Comparison of ENCODE assay signal across 20 cellular contexts in genomic region chr3:48372862-48373435, GRCh38. TPM values are rescaled to one million over a fixed set of nuclear protein-coding genes. Genes with fewer than 3 reads are reported as not detected.
DNase-seq lines count a peak whose midpoint lies in the region; ATAC-seq and TF ChIP-seq lines count a peak whose summit lies in the region.
"Had no signal": no experiment of that assay in that cellular context is flagged by ENCODE, and none has a peak within 500 bp of the region (broad histone marks: within the 10 kb centered on the region; RNA-seq: fewer than 3 reads in every experiment).

No MANE protein-coding gene starts in this region.

- H3F3A ChIP-seq in SK-N-SH (replicated peaks; ENCODE audit: insufficient read depth) (no peaks in the 10 kb centered on the region), OCI-LY1 (ENCODE audit: insufficient read depth, low read length) (no peaks in the 10 kb centered on the region)

- H3K79me2 ChIP-seq in SK-N-SH (ENCODE audit: insufficient read depth): no peaks in the 10 kb centered on the region
- H3K79me2 ChIP-seq in OCI-LY1 (ENCODE audit: insufficient read depth, low read length): no peaks in the 10 kb centered on the region
- no peaks in the 10 kb centered on the region for H3K79me2 ChIP-seq in hepatocyte
- H3K79me2 ChIP-seq in parathyroid adenoma: no peaks in the 10 kb centered on the region

- TF ChIP-seq EP300 in SK-N-SH (IDR thresholded peaks at IDR 0.05; ENCODE audit: borderline replicate concordance in 1 of 2, low read depth in 1 of 2, low read length in 1 of 2): no peak

- peaks cover 0 to 23% of the 10 kb centered on the region in 2 experiments; a peak in 1 of 4 replicates for H3K4me1 ChIP-seq in SK-N-SH (ENCODE audit: control insufficient read depth in 1 of 2, insufficient read depth in 2 of 2, low read depth in 1 of 2, low read length in 1 of 2)
- peaks cover 48% of the 10 kb centered on the region for H3K4me1 ChIP-seq in OCI-LY1 (ENCODE audit: insufficient read depth, low read length, severe bottlenecking)
- peaks cover 4% of the 10 kb centered on the region for H3K4me1 ChIP-seq in hepatocyte (ENCODE audit: insufficient read depth)
- no peaks in the 10 kb centered on the region for H3K4me1 ChIP-seq in parathyroid adenoma
- H3K4me1 ChIP-seq: SJCRH30 had no signal

- DNase-seq in SK-N-SH (peak; percentile 30), hepatocyte (ENCODE audit: low spot score) (no peak), cortex of kidney (lab: John Stamatoyannopoulos, UW) (no peak), T1000 (lab: John Stamatoyannopoulos, UW) (no peak), T-helper 9 cell (no peak)
- DNase-seq: AML-193, GF-D8, Karpas-422, MG63, NCI-H1092 treated with DMSO at 0.1 percent for 48 hours, NCI-H1694, NCI-H446 treated with DMSO at 0.1 percent for 48 hours, PC-3, SJCRH30 had no signal

- H4K20me1 ChIP-seq in SK-N-SH (ENCODE audit: insufficient read depth) (no peaks in the 10 kb centered on the region), OCI-LY1 (ENCODE audit: insufficient read depth, low read length) (no peaks in the 10 kb centered on the region), hepatocyte (ENCODE audit: insufficient read depth, poor library complexity, severe bottlenecking) (no peaks in the 10 kb centered on the region)

- H3K36me3 ChIP-seq in SK-N-SH (replicated peaks in 1 of 2; ENCODE audit: control insufficient read depth in 1 of 2, insufficient read depth in 2 of 2, low read length in 1 of 2) (no peaks in the 10 kb centered on the region), OCI-LY1 (ENCODE audit: insufficient read depth, low read length) (no peaks in the 10 kb centered on the region), hepatocyte (replicated peaks; ENCODE audit: insufficient read depth, low read depth) (no peaks in the 10 kb centered on the region), parathyroid adenoma (ENCODE audit: control insufficient read depth, insufficient read depth, low read length) (no peaks in the 10 kb centered on the region)
- H3K36me3 ChIP-seq: MG63, SJCRH30 had no signal

- no peak for ATAC-seq in SK-N-SH treated with all-trans-retinoic acid at 6 μM for 48 hours
- ATAC-seq: HCT116, PC-3 had no signal

- H3K27me3 ChIP-seq in SK-N-SH (ENCODE audit: insufficient read depth) (no peaks in the 10 kb centered on the region), OCI-LY1 (ENCODE audit: insufficient read depth, low read length) (no peaks in the 10 kb centered on the region), hepatocyte (no peaks in the 10 kb centered on the region), parathyroid adenoma (ENCODE audit: control insufficient read depth, insufficient read depth, low read length) (no peaks in the 10 kb centered on the region)
- H3K27me3 ChIP-seq: MG63, SJCRH30 had no signal

- CTCF ChIA-PET in SK-N-SH (lab: Yijun Ruan, JAX): interaction anchor here (1.1 to 2.9 kb wide), 3 partner anchors 27 to 63 kb away, joined by 3 to 23 read pairs (median 15); no protein-coding TSS in a partner anchor

- TF ChIP-seq CTCF in SK-N-SH (IDR thresholded peaks at IDR 0.05) (no peak), OCI-LY1 (IDR thresholded peaks at IDR 0.05; ENCODE audit: low read length) (no peak), hepatocyte (IDR thresholded peaks at IDR 0.05; ENCODE audit: poor library complexity) (no peak), parathyroid adenoma (IDR thresholded peaks at IDR 0.05) (no peak)

- H3K9ac ChIP-seq in SK-N-SH: no peak overlapping the region
- no peak overlapping the region for H3K9ac ChIP-seq in OCI-LY1 (ENCODE audit: low read length)
- H3K9ac ChIP-seq in parathyroid adenoma: no peak overlapping the region

- H3K4me2 ChIP-seq in SK-N-SH: no peak overlapping the region
- H3K4me2 ChIP-seq in OCI-LY1 (ENCODE audit: low read length): peak overlapping the region; percentile 31; the same call in 1 of the 2 replicates
- no peak overlapping the region for H3K4me2 ChIP-seq in hepatocyte
- no peak overlapping the region for H3K4me2 ChIP-seq in parathyroid adenoma (ENCODE audit: low read length)

- POLR2A ChIA-PET in SK-N-SH (lab: Yijun Ruan, JAX): interaction anchor here (0.7 kb wide), 1 partner anchor 25 kb away, joined by 3 read pairs; no protein-coding TSS in a partner anchor

- H3K9me3 ChIP-seq in SK-N-SH (no peaks in the 10 kb centered on the region), OCI-LY1 (ENCODE audit: low read length) (no peaks in the 10 kb centered on the region), hepatocyte (ENCODE audit: low read depth) (no peaks in the 10 kb centered on the region), parathyroid adenoma (ENCODE audit: control insufficient read depth, low read length) (no peaks in the 10 kb centered on the region)
- H3K9me3 ChIP-seq: MG63 had no signal

- no peak overlapping the region for H3K4me3 ChIP-seq in SK-N-SH (ENCODE audit: low read depth in 2 of 2, low read length in 1 of 2)
- no peak overlapping the region for H3K4me3 ChIP-seq in OCI-LY1 (ENCODE audit: low read depth, low read length, poor library complexity, severe bottlenecking)
- no peak overlapping the region for H3K4me3 ChIP-seq in hepatocyte
- no peak overlapping the region for H3K4me3 ChIP-seq in parathyroid adenoma (ENCODE audit: low read depth, low read length)
- H3K4me3 ChIP-seq: MG63, SJCRH30 had no signal

- no peak overlapping the region for H2AFZ ChIP-seq in SK-N-SH (ENCODE audit: low read depth)
- no peak overlapping the region for H2AFZ ChIP-seq in OCI-LY1 (ENCODE audit: low read length)
- peak overlapping the region; percentile 52 for H2AFZ ChIP-seq in hepatocyte
- H2AFZ ChIP-seq in parathyroid adenoma: peak overlapping the region; percentile 58

- H3K27ac ChIP-seq in SK-N-SH (ENCODE audit: low read depth in 2 of 2, low read length in 1 of 2) (peak overlapping the region in 1 of 2 experiments; percentile 67; a peak in 1 of 4 replicates), OCI-LY1 (ENCODE audit: low read depth, low read length, poor library complexity, severe bottlenecking) (peak overlapping the region; percentile 35), hepatocyte (no peak overlapping the region), parathyroid adenoma (no peak overlapping the region)
- H3K27ac ChIP-seq: SJCRH30 had no signal

- H3K9me2 ChIP-seq in SK-N-SH: no peaks in the 10 kb centered on the region
- H3K9me2 ChIP-seq in OCI-LY1 (ENCODE audit: low read depth, low read length): no peaks in the 10 kb centered on the region
- no peaks in the 10 kb centered on the region for H3K9me2 ChIP-seq in hepatocyte (replicated peaks; ENCODE audit: insufficient read depth)

- no peak for TF ChIP-seq RAD21 in SK-N-SH (IDR thresholded peaks at IDR 0.05; ENCODE audit: low read length)

- 71% methylated on average over 5 of the region's 5 CpGs for WGBS in SK-N-SH (ENCODE audit: low lambda C conversion rate)
- WGBS in hepatocyte (ENCODE audit: low lambda C conversion rate, missing lambda C conversion rate): 58% methylated on average over 5 of the region's 5 CpGs

TF ChIP-seq in SK-N-SH, 30 proteins besides CTCF, POLR2A, EP300 and RAD21:
- TF ChIP-seq ELF1 (IDR thresholded peaks at IDR 0.05): no peak
- TF ChIP-seq GATA2 (CRISPR knock-in tag; IDR thresholded peaks at IDR 0.05): peak; percentile 67

TF ChIP-seq in SK-N-SH treated with all-trans-retinoic acid at 6 μM for 48 hours, 23 proteins besides CTCF, POLR2A, EP300 and RAD21 (continues in another document):
- TF ChIP-seq ZNF8 (CRISPR knock-in tag; IDR thresholded peaks at IDR 0.05): no peak
- no peak for TF ChIP-seq PPARA (CRISPR knock-in tag; IDR thresholded peaks at IDR 0.05; ENCODE audit: borderline replicate concordance)
- no peak for TF ChIP-seq ISL1 (CRISPR knock-in tag; IDR thresholded peaks at IDR 0.05)
- no peak for TF ChIP-seq ZC3H10 (CRISPR knock-in tag; IDR thresholded peaks at IDR 0.05)
- no peak for TF ChIP-seq ESRRG (CRISPR knock-in tag; IDR thresholded peaks at IDR 0.05)
- TF ChIP-seq SNAI2 (CRISPR knock-in tag; IDR thresholded peaks at IDR 0.05): no peak
- TF ChIP-seq ZFP30 (CRISPR knock-in tag; IDR thresholded peaks at IDR 0.05): no peak
- no peak for TF ChIP-seq ARNTL (CRISPR knock-in tag; IDR thresholded peaks at IDR 0.05; ENCODE audit: borderline replicate concordance, low read depth)
- no peak for TF ChIP-seq GLIS3 (CRISPR knock-in tag; IDR thresholded peaks at IDR 0.05)
- TF ChIP-seq, protein P1, sequence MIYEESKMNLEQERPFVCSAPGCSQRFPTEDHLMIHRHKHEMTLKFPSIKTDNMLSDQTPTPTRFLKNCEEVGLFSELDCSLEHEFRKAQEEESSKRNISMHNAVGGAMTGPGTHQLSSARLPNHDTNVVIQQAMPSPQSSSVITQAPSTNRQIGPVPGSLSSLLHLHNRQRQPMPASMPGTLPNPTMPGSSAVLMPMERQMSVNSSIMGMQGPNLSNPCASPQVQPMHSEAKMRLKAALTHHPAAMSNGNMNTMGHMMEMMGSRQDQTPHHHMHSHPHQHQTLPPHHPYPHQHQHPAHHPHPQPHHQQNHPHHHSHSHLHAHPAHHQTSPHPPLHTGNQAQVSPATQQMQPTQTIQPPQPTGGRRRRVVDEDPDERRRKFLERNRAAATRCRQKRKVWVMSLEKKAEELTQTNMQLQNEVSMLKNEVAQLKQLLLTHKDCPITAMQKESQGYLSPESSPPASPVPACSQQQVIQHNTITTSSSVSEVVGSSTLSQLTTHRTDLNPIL (CRISPR knock-in tag; IDR thresholded peaks at IDR 0.05; ENCODE audit: low read depth): no peak

RNA-seq across cellular contexts. Expression of gene FBXW12, which starts 0.9 kb away (rescaled TPM):
- polyA plus RNA-seq in SK-N-SH (2012; rRNA removed) (0.07 TPM in 1 of 2 replicates, not detected in the other), hepatocyte (0.18 TPM in 1 of 2 replicates, not detected in the other)
- 0.04 TPM in 1 of 2 replicates, not detected in the other for polyA plus RNA-seq in SK-N-SH (2012; cell fraction: cytosol; rRNA removed)
- 0.11 and 0.13 TPM in 2 replicates for polyA plus RNA-seq in SK-N-SH (2012; cell fraction: nucleus; rRNA removed)
- total RNA-seq in hepatocyte: not detected in 2 replicates
- total RNA-seq: Daoy, PC-3 had no signal
- polyA plus RNA-seq: CD14-positive monocyte had no signal

RNA-seq across cellular contexts. Expression of gene SPINK8, which starts 39.5 kb away (rescaled TPM):
- polyA plus RNA-seq in SK-N-SH (2012; rRNA removed): not detected in 2 replicates
- not detected in 2 replicates for polyA plus RNA-seq in SK-N-SH (2012; cell fraction: cytosol; rRNA removed)
- not detected in 2 replicates for polyA plus RNA-seq in SK-N-SH (2012; cell fraction: nucleus; rRNA removed)
- not detected in 2 replicates for total RNA-seq in hepatocyte
- not detected in 2 replicates for polyA plus RNA-seq in hepatocyte
- total RNA-seq: Daoy, PC-3, SJCRH30 had no signal
- polyA plus RNA-seq: CD14-positive monocyte had no signal

RNA-seq across cellular contexts. Expression of gene PLXNB1, which starts 56.9 kb away (rescaled TPM):
- polyA plus RNA-seq in SK-N-SH (2012; rRNA removed): 38.0 and 39.8 TPM in 2 replicates
- polyA plus RNA-seq in SK-N-SH (2012; cell fraction: cytosol; rRNA removed): 6.5 and 13.9 TPM in 2 replicates
- polyA plus RNA-seq in SK-N-SH (2012; cell fraction: nucleus; rRNA removed): 195 and 267 TPM in 2 replicates
- 73.2 and 74.5 TPM in 2 replicates for total RNA-seq in hepatocyte
- polyA plus RNA-seq in hepatocyte: 71.3 and 79.0 TPM in 2 replicates

Comparison
In these comparisons a context has a peak if more than half of its experiments do, and no peak if none do; other contexts are left out.
1. H2AFZ ChIP-seq: peak in hepatocyte (single experiment) and parathyroid adenoma (single experiment); none in SK-N-SH (single experiment) and OCI-LY1 (single experiment).